In genomic region chr15:59917504-59918157, GRCh38 we compare ENCODE assay signal across 8 cellular contexts.
DNase-seq lines count a peak whose midpoint lies in the region; ATAC-seq and TF ChIP-seq lines count a peak whose summit lies in the region.

No MANE protein-coding gene starts in this region.

- no peaks in the 10 kb centered on the region for H3K9me2 ChIP-seq in PC-9 (ENCODE audit: insufficient read depth)

- ATAC-seq in GM19467 (IDR thresholded peaks at IDR 0.05; ENCODE audit: unreplicated experiment) = peak; percentile 63
- peak in 3 of 4 donors; percentile 59 to 65 (median 60) for ATAC-seq in psoas muscle
- ATAC-seq in aorta (ENCODE audit: low FRiP score) = no peak

- peak; percentile 36 for DNase-seq in COLO829 (ENCODE audit: low spot score)
- peak in 49 of 76 experiments; percentile 1 to 70 (median 28) for DNase-seq in HUDEP-2 (lab: John Stamatoyannopoulos, UW; ENCODE audit: unreplicated experiment in 76 of 76)
- DNase-seq in PC-9 = peak; percentile 48 to 78
- peak; percentile 66 for DNase-seq in activated T-cell treated with anti-CD3 and anti-CD28 coated beads, Interleukin-2, amount 50 U/mL, for 1 hour
- DNase-seq in fibroblast of the aortic adventitia (ENCODE audit: low read depth) = peak; percentile 42
- peak in 1 of 2 donors; percentile 14 for DNase-seq in psoas muscle
- DNase-seq in aorta = no peak

- H4K20me1 ChIP-seq in PC-9 (ENCODE audit: insufficient read depth) = no peaks in the 10 kb centered on the region

- peak; percentile 65 for TF ChIP-seq CTCF in PC-9 (conservative IDR thresholded peaks at IDR 0.05)
- peak; percentile 57 for TF ChIP-seq CTCF in fibroblast of the aortic adventitia (IDR thresholded peaks at IDR 0.05; ENCODE audit: insufficient read depth, low read length)
- peak; percentile 31 for TF ChIP-seq CTCF in psoas muscle (IDR thresholded peaks at IDR 0.05)

- H3K4me3 ChIP-seq in PC-9 (no peak overlapping the region), fibroblast of the aortic adventitia (ENCODE audit: low read depth, low read length) (no peak overlapping the region), psoas muscle (no peak overlapping the region), aorta (ENCODE audit: low read length in 2 of 2) (no peak overlapping the region)

- H3K27me3 ChIP-seq in PC-9 (ENCODE audit: insufficient read depth, low read depth) (no peaks in the 10 kb centered on the region), psoas muscle (ENCODE audit: insufficient read depth in 3 of 3, low read length in 2 of 3) (peaks cover 0 to 2% (median 2%) of the 10 kb centered on the region in 3 donors), aorta (ENCODE audit: control insufficient read depth in 1 of 2, insufficient read depth in 2 of 2, low read length in 1 of 2) (no peaks in the 10 kb centered on the region)

- WGBS in psoas muscle, 3 donors = 37 to 38% (median 37%) methylated on average over 10 of the region's 10 CpGs
- WGBS in aorta, 2 donors = 29 to 32% methylated on average over 10 of the region's 10 CpGs

- H3K4me1 ChIP-seq in PC-9 (replicated peaks; ENCODE audit: insufficient read depth) (peaks cover 19% of the 10 kb centered on the region), psoas muscle (no peaks in the 10 kb centered on the region), aorta (ENCODE audit: control insufficient read depth in 1 of 2, insufficient read depth in 2 of 2, low read length in 2 of 2) (no peaks in the 10 kb centered on the region)

- BruUV-seq in PC-9 (replicated peaks; lab: Mats Ljungman, UMichigan) = no TSS peak

- CTCF ChIA-PET in PC-9 (lab: Charles Lee) = interaction anchor here (0.6 to 2.5 kb wide), 8 partner anchors 80 to 409 kb away, joined by 3 to 13 read pairs (median 5); partner anchors contain the start of gene FOXB1

- H3K36me3 ChIP-seq in PC-9 (ENCODE audit: low read depth) (no peaks in the 10 kb centered on the region), psoas muscle (ENCODE audit: insufficient read depth in 1 of 2, low read depth in 1 of 2) (no peaks in the 10 kb centered on the region), aorta (ENCODE audit: control insufficient read depth in 1 of 2, insufficient read depth in 2 of 2, low read length in 1 of 2) (no peaks in the 10 kb centered on the region)

- no peaks in the 10 kb centered on the region for H3K79me2 ChIP-seq in PC-9 (ENCODE audit: low read depth)

- H3K27ac ChIP-seq in PC-9 (no peak overlapping the region), psoas muscle (no peak overlapping the region), aorta (ENCODE audit: low read depth in 1 of 2, low read length in 2 of 2) (no peak overlapping the region)

- peaks cover 8% of the 10 kb centered on the region; the same call in 1 of the 2 replicates for H3F3A ChIP-seq in PC-9 (ENCODE audit: insufficient read depth, low read depth)

- intact Hi-C loops in PC-9 (cut with micrococcal nuclease; ENCODE audit: unreplicated experiment) (loop anchor here (1.0 to 10.0 kb wide), 7 partner anchors 87 to 605 kb away; partner anchors contain the start of gene FOXB1), psoas muscle (cut with DNase I) (loop anchor here in 1 of 2 donors (2.0 kb wide), 1 partner anchor 409 kb away; no protein-coding TSS in a partner anchor), aorta (cut with DNase I) (no loop called here)

- no peak overlapping the region for H3K4me2 ChIP-seq in PC-9

- H2AFZ ChIP-seq in PC-9 = no peak overlapping the region

- H3K9me3 ChIP-seq in PC-9 (ENCODE audit: insufficient read depth, low read depth) = no peaks in the 10 kb centered on the region
- no peaks in the 10 kb centered on the region for H3K9me3 ChIP-seq in psoas muscle
- peaks cover 2% of the 10 kb centered on the region for H3K9me3 ChIP-seq in aorta (ENCODE audit: control insufficient read depth, low read length)

- POLR2A ChIA-PET in PC-9 (lab: Charles Lee; ENCODE audit: unreplicated experiment) = no interaction called here

Comparison
In these comparisons a context has a peak if more than half of its experiments do, and no peak if none do; other contexts are left out.
1. DNase-seq: peak in COLO829 (single experiment), HUDEP-2 (49 of 76), PC-9 (2 of 2), activated T-cell treated with anti-CD3 and anti-CD28 coated beads, Interleukin-2, amount 50 U/mL, for 1 hour (single experiment) and fibroblast of the aortic adventitia (single experiment); none in aorta (0 of 2).
2. Peak in every context shown above with its lines, with median percentiles within 50 percentile points of each other: CTCF ChIP-seq.